Comparison of ENCODE assay signal across 1 cellular context in the genomic region with DNA sequence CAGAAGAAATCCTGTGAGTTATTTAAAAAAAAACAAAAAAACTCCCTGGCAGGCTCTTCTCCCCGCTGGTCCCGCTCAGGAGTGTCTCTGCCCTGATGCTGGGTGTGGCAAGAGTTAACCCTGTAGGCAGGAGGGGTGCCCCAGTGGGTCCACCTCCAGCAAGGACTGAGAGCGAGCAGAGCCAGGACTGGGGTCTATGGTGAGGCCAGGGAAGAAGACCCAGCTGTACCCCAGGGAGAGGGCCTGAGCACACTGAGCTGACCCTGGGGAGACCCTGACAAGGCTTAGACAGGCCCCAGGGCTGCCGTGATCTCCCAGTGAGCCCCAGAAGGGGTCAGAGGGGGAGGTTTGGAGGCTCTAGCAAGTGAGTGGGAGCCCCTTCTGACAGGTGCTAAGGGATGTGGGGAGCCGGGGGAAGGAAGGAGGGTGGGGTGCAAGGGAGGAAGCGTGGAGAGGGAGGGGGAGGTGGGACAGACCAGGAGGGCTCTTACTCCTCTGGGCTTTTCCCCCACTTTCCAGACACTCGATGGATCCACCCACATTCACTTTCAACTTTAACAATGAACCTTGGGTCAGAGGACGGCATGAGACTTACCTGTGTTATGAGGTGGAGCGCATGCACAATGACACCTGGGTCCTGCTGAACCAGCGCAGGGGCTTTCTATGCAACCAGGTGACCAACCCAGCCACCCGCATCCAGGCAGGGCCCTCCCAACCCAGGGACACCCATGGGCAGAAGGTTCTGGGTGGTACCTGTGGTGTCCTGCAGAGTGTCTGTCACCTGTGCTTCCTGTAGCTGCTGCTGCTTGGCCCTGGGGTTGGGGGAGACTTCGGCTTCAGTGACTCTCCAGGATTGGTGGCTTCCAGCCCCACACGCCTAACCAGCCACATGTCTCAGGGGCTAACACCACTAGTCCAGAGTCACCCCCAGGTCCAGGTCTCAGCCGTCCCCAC.
TF ChIP-seq lines count a peak whose summit lies in the region.

No MANE protein-coding gene starts in this region.

TF ChIP-seq in GM12878, 131 proteins besides CTCF, POLR2A, EP300 and RAD21:
- TF ChIP-seq POLR2AphosphoS5 (IDR thresholded peaks at IDR 0.05; ENCODE audit: low read length) (0 out of 2 replicates have a peak, but pooled peaks have one; percentile 20), EED (IDR thresholded peaks at IDR 0.05; ENCODE audit: low read depth) (no peak)
